In genomic region chr10:27223964-27224363, GRCh38 we compare ENCODE assay signal across 1 cellular context.
TF ChIP-seq lines count a peak whose summit lies in the region.

No MANE protein-coding gene starts in this region.

TF ChIP-seq in SK-N-SH treated with all-trans-retinoic acid at 6 μM for 48 hours, 23 proteins besides CTCF, POLR2A, EP300 and RAD21 (continued from another document):
- TF ChIP-seq BACH2 (CRISPR knock-in tag; IDR thresholded peaks at IDR 0.05; ENCODE audit: borderline replicate concordance), result no peak
- TF ChIP-seq TOX (CRISPR knock-in tag; IDR thresholded peaks at IDR 0.05; ENCODE audit: borderline replicate concordance), result no peak
- no peak for TF ChIP-seq ESRRG (CRISPR knock-in tag; IDR thresholded peaks at IDR 0.05)
- no peak for TF ChIP-seq GLIS3 (CRISPR knock-in tag; IDR thresholded peaks at IDR 0.05)
- no peak for TF ChIP-seq ZNF8 (CRISPR knock-in tag; IDR thresholded peaks at IDR 0.05)
- TF ChIP-seq PATZ1 (CRISPR knock-in tag; IDR thresholded peaks at IDR 0.05; ENCODE audit: borderline replicate concordance), result no peak
- TF ChIP-seq ZNF565 (CRISPR knock-in tag; conservative IDR thresholded peaks at IDR 0.05; ENCODE audit: low read depth), result no peak
- no peak for TF ChIP-seq TCF4 (CRISPR knock-in tag; IDR thresholded peaks at IDR 0.05; ENCODE audit: borderline replicate concordance)
- TF ChIP-seq CREB5 (CRISPR knock-in tag; IDR thresholded peaks at IDR 0.05; ENCODE audit: low read depth), result no peak
- no peak for TF ChIP-seq PPARA (CRISPR knock-in tag; IDR thresholded peaks at IDR 0.05; ENCODE audit: borderline replicate concordance)
